8 cellular contexts compared by ENCODE assay signal in the genomic region with DNA sequence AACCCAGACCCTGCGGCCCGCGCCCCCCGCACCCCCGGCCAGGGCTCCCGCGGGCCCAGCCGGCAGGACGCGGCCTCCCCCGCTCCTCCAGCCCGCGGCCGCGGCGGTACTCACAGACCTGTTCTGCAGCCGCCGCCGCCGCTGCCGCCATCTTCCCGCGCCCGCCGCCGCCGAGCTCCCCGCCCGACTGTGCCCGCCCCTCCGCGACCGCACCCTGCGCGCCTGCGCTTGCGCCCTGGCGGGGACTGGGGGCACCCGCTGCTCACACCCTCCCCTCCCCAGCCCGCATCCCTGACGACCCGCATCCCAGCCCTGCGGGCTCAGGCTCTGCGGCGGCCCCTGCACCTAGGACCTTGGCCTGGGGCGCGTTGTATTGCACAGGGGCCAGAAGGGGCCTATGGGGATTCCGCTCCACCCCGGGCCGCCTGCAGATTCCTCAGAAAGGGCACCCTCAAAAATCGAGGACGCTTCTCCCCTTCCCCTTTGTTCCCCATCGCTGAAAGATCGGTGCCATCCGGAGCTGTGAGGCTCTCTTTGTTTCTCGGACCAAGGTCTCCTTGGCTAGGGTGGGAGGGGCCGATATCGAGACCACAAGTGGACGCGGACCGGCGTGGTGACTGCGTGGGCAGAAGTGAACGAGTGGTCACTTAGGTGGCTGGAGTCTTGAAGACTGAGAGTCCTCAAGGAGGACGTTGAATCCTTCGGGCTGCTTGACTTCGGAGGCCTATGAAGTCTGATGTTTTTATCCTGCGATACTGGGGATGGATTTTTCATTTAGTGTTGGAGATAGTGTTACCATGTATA. TPM values are rescaled to one million over a fixed set of nuclear protein-coding genes. Genes with fewer than 3 reads are reported as not detected.
DNase-seq lines count a peak whose midpoint lies in the region; ATAC-seq and TF ChIP-seq lines count a peak whose summit lies in the region.

A gene with protein sequence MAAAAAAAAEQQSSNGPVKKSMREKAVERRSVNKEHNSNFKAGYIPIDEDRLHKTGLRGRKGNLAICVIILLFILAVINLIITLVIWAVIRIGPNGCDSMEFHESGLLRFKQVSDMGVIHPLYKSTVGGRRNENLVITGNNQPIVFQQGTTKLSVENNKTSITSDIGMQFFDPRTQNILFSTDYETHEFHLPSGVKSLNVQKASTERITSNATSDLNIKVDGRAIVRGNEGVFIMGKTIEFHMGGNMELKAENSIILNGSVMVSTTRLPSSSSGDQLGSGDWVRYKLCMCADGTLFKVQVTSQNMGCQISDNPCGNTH (minus strand): TSS at position 191 of the 804 bp plus-strand sequence. CDS start 40 bp downstream, at position 151.

- H3K4me1 Mint-ChIP-seq in activated naive CD4-positive, alpha-beta T cell treated with anti-CD3 and anti-CD28 coated beads, Interleukin-2, amount 10 ng/mL, durations not matched to agents 7 days and 5 days, result peaks cover 31% of the 10 kb centered on the region
- H3K4me1 Mint-ChIP-seq in osteocyte (ENCODE audit: unreplicated experiment), result peaks cover 29% of the 10 kb centered on the region

- peaks cover 31% of the 10 kb centered on the region for H3K27me3 Mint-ChIP-seq in activated naive CD4-positive, alpha-beta T cell treated with anti-CD3 and anti-CD28 coated beads, Interleukin-2, amount 10 ng/mL, durations not matched to agents 7 days and 5 days
- peaks cover 23% of the 10 kb centered on the region for H3K27me3 Mint-ChIP-seq in osteocyte (ENCODE audit: unreplicated experiment)

- no peaks in the 10 kb centered on the region for H3K36me3 Mint-ChIP-seq in activated naive CD4-positive, alpha-beta T cell treated with anti-CD3 and anti-CD28 coated beads, Interleukin-2, amount 10 ng/mL, durations not matched to agents 7 days and 5 days
- peaks cover 6% of the 10 kb centered on the region for H3K36me3 Mint-ChIP-seq in osteocyte (ENCODE audit: unreplicated experiment)

- no peak for TF ChIP-seq CTCF in HL-60 (IDR thresholded peaks at IDR 0.05; ENCODE audit: insufficient read depth, low read length)
- no peak for TF ChIP-seq CTCF in osteocyte (IDR thresholded peaks at IDR 0.05)

- peak within 1 kb of the TSS; percentile 64 for H3K4me3 ChIP-seq in HL-60 (replicated peaks; ENCODE audit: insufficient read depth, low read length)

- peaks cover 21% of the 10 kb centered on the region for H3K27me3 ChIP-seq in HL-60 (ENCODE audit: insufficient read depth, poor library complexity, severe bottlenecking)

- DNase-seq in COLO829 (ENCODE audit: low spot score) (peak; percentile 47), HL-60 (ENCODE audit: low read depth in 1 of 2, low spot score in 1 of 2) (peak in 1 of 2 experiments; percentile 22), SHP77 (lab: John Stamatoyannopoulos, UW) (peak; percentile 65 to 72), glomerular visceral epithelial cell (ENCODE audit: extremely low spot score) (peak; percentile 63), osteocyte (ENCODE audit: extremely low spot score, unreplicated experiment) (peak; percentile 92)
- DNase-seq in activated naive CD4-positive, alpha-beta T cell treated with anti-CD3 and anti-CD28 coated beads, Interleukin-2, amount 10 ng/mL, durations not matched to agents 7 days and 5 days, result peak; percentile 79

- no peak within 1 kb of the TSS for H3K27ac Mint-ChIP-seq in activated naive CD4-positive, alpha-beta T cell treated with anti-CD3 and anti-CD28 coated beads, Interleukin-2, amount 10 ng/mL, durations not matched to agents 7 days and 5 days
- peak within 1 kb of the TSS; percentile 89 for H3K27ac Mint-ChIP-seq in osteocyte (ENCODE audit: unreplicated experiment)

- ATAC-seq in GM19468 (IDR thresholded peaks at IDR 0.05; ENCODE audit: extremely low read depth, unreplicated experiment), result peak; percentile 31

- H3K27ac ChIP-seq in HL-60 (replicated peaks), result no peak within 1 kb of the TSS
- H3K27ac ChIP-seq in temporal lobe (ENCODE audit: low read depth, low read length), result peak within 1 kb of the TSS; percentile 77

- CTCF ChIA-PET in activated naive CD4-positive, alpha-beta T cell treated with anti-CD3 and anti-CD28 coated beads, Interleukin-2, amount 10 ng/mL, durations not matched to agents 7 days and 5 days (lab: Charles Lee), result interaction anchor here (0.6 to 1.2 kb wide), 2 partner anchors 8 to 196 kb away, joined by 3 read pairs; no protein-coding TSS in a partner anchor

- H3K4me3 Mint-ChIP-seq in activated naive CD4-positive, alpha-beta T cell treated with anti-CD3 and anti-CD28 coated beads, Interleukin-2, amount 10 ng/mL, durations not matched to agents 7 days and 5 days, result peak within 1 kb of the TSS; percentile 73
- peak within 1 kb of the TSS; percentile 92 for H3K4me3 Mint-ChIP-seq in osteocyte (ENCODE audit: unreplicated experiment)

- no peaks in the 10 kb centered on the region for H3K9me3 Mint-ChIP-seq in activated naive CD4-positive, alpha-beta T cell treated with anti-CD3 and anti-CD28 coated beads, Interleukin-2, amount 10 ng/mL, durations not matched to agents 7 days and 5 days
- H3K9me3 Mint-ChIP-seq in osteocyte (ENCODE audit: unreplicated experiment), result no peaks in the 10 kb centered on the region

RNA-seq across cellular contexts. Expression of the gene that starts here (rescaled TPM):
- total RNA-seq in osteocyte, result 86.5 and 94.0 TPM in 2 replicates
- 70.8 TPM for total RNA-seq in temporal lobe
